ENCODE assay signal across 1 cellular context in the genomic region with DNA sequence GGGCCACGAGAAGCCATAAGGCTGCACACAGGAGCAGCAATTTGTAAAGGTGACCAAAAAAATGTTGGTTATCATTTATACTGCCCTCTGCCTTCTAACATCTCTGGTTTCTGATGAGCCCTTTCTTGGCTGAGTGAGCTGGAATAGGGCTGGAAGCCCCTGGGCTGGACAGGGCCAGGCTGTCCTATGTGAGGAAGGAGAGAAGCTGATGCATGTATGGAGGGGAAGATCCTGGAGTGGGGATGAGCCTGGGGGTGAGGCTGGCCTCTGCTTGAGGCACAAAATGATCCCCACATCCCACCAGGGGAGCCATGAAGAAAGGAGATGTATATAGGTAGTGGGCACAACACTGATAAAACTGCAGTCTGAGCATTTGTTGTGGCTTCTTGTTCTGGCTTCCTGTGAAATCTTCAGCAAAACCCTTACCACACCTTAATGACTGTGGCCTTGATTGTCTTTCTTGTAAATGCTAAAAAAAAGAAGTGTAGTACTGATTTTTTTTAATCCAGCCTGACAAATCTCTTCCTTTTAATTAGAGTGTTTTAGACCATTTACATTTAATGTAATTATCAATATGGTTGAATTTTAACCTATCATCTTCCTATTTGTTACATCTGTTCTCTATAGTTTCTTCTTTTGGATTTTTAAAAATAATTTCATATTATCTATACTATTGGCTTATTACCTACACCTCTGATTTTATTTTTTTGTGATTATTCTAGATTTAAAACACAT.
TF ChIP-seq lines count a peak whose summit lies in the region.

No MANE protein-coding gene starts in this region.

TF ChIP-seq in K562, 482 proteins besides CTCF, POLR2A, EP300 and RAD21 (continued from another document):
- TF ChIP-seq, protein P1, sequence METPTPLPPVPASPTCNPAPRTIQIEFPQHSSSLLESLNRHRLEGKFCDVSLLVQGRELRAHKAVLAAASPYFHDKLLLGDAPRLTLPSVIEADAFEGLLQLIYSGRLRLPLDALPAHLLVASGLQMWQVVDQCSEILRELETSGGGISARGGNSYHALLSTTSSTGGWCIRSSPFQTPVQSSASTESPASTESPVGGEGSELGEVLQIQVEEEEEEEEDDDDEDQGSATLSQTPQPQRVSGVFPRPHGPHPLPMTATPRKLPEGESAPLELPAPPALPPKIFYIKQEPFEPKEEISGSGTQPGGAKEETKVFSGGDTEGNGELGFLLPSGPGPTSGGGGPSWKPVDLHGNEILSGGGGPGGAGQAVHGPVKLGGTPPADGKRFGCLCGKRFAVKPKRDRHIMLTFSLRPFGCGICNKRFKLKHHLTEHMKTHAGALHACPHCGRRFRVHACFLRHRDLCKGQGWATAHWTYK (CRISPR knock-in tag; IDR thresholded peaks at IDR 0.05) = no peak
- TF ChIP-seq, protein P2, sequence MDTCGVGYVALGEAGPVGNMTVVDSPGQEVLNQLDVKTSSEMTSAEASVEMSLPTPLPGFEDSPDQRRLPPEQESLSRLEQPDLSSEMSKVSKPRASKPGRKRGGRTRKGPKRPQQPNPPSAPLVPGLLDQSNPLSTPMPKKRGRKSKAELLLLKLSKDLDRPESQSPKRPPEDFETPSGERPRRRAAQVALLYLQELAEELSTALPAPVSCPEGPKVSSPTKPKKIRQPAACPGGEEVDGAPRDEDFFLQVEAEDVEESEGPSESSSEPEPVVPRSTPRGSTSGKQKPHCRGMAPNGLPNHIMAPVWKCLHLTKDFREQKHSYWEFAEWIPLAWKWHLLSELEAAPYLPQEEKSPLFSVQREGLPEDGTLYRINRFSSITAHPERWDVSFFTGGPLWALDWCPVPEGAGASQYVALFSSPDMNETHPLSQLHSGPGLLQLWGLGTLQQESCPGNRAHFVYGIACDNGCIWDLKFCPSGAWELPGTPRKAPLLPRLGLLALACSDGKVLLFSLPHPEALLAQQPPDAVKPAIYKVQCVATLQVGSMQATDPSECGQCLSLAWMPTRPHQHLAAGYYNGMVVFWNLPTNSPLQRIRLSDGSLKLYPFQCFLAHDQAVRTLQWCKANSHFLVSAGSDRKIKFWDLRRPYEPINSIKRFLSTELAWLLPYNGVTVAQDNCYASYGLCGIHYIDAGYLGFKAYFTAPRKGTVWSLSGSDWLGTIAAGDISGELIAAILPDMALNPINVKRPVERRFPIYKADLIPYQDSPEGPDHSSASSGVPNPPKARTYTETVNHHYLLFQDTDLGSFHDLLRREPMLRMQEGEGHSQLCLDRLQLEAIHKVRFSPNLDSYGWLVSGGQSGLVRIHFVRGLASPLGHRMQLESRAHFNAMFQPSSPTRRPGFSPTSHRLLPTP (IDR thresholded peaks at IDR 0.05; ENCODE audit: borderline replicate concordance, extremely low read depth, insufficient read length) = no peak
- TF ChIP-seq ZNF354B (CRISPR knock-in tag; IDR thresholded peaks at IDR 0.05) (peak; percentile 68; the same call in 1 of the 2 replicates), LEF1 (IDR thresholded peaks at IDR 0.05) (no peak), CBX3 (IDR thresholded peaks at IDR 0.05; ENCODE audit: borderline replicate concordance in 1 of 2, low read length in 2 of 2) (no peak), L3MBTL2 (IDR thresholded peaks at IDR 0.05) (no peak), ZNF239 (CRISPR knock-in tag; IDR thresholded peaks at IDR 0.05) (no peak)
